Comparison of ENCODE assay signal across 1 cellular context in the genomic region with DNA sequence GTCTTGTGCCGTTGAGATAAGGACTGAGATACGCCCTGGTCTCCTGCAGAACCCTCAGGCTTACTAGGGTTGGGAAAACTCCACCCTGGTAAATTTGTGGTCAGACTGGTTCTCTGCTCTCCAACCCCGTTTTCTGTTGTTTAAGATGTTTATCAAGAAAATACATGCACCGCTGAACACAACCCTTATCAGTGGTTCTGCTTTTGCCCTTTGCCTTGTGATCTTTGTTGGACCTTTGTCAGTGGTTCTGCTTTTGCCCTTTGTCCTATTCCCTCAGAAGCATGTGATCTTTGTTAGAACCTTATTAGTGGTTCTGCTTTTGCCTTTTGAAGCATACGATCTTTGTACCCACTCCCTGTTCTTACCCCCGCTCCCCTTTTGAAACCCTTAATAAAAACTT.
A peak's percentile ranks its signal among the peaks of the same experiment; 100 is the strongest.
TF ChIP-seq lines count a peak whose summit lies in the region.

No MANE protein-coding gene starts in this region.

TF ChIP-seq in HepG2, 621 proteins besides CTCF, POLR2A, EP300 and RAD21:
- peak; percentile 60; the same call in 1 of the 2 replicates for TF ChIP-seq NCOR1 (IDR thresholded peaks at IDR 0.05; ENCODE audit: borderline replicate concordance, low read length)
- TF ChIP-seq HNF4A (CRISPR knock-in tag; IDR thresholded peaks at IDR 0.05), result peak; percentile 52
TF ChIP-seq in HepG2: peak in this region for 2; not testable (repeated sequence) for 619.
